8 cellular contexts compared by ENCODE assay signal in genomic region chr1:23825076-23825761, GRCh38. TPM values are rescaled to one million over a fixed set of nuclear protein-coding genes. Genes with fewer than 3 reads are reported as not detected.
A peak's percentile ranks its signal among the peaks of the same experiment; 100 is the strongest.
DNase-seq lines count a peak whose midpoint lies in the region; ATAC-seq, FAIRE-seq and TF ChIP-seq lines count a peak whose summit lies in the region.

Gene HMGCL, minus strand, starts transcription at chr1:23825429. Its CDS starts 14 bp downstream, at chr1:23825415.

- H3K23ac ChIP-seq in H1 (ENCODE audit: insufficient read length), result no peak within 1 kb of the TSS
- H3K23ac ChIP-seq in mesenchymal stem cell (ENCODE audit: low read length in 2 of 2), result no peak within 1 kb of the TSS

- H2AFZ ChIP-seq in H1 (ENCODE audit: low read length) (peak within 1 kb of the TSS; percentile 73; the same call in 1 of the 2 replicates), mesenchymal stem cell (ENCODE audit: low read depth, low read length) (peak within 1 kb of the TSS; percentile 64)

- peak within 1 kb of the TSS; percentile 82 for H4K5ac ChIP-seq in H1 (ENCODE audit: insufficient read length, low read depth, low read length)

- H3K9ac ChIP-seq in H1 (replicated peaks in 1 of 4; ENCODE audit: extremely low read depth in 1 of 4, low read depth in 3 of 4, low read length in 3 of 4), result peak within 1 kb of the TSS; percentile 90 to 94 (median 93)
- peak within 1 kb of the TSS; percentile 100 for H3K9ac ChIP-seq in mesenchymal stem cell (ENCODE audit: low read length)

- TF ChIP-seq POLR2A in H1 (IDR thresholded peaks at IDR 0.05; ENCODE audit: control extremely low read depth in 1 of 2, low read depth in 2 of 2, low read length in 2 of 2), result peak; percentile 94 to 96

- 2% methylated on average over 32 of the region's 42 CpGs; no CpG with 5 or more reads in 1 of the 2 experiments for WGBS in H1 (ENCODE audit: extremely low coverage in 1 of 2, insufficient coverage in 1 of 2, insufficient read length in 1 of 2, insufficient replicate concordance in 2 of 2, low coverage in 1 of 2, low lambda C conversion rate in 2 of 2, missing lambda C conversion rate in 1 of 2), 2 experiments
- under 1% methylated on average over 39 of the region's 42 CpGs for WGBS in mesenchymal stem cell

- TF ChIP-seq RAD21 in H1 (IDR thresholded peaks at IDR 0.05 in 1 of 2, conservative IDR thresholded peaks at IDR 0.05 in 1 of 2; ENCODE audit: low read depth in 2 of 2, low read length in 2 of 2), result no peak

- POLR2A ChIA-PET in H1 (lab: Charles Lee; ENCODE audit: partially characterized antibody), result interaction anchor here (0.7 to 4.2 kb wide), 13 partner anchors 9 to 86 kb away, joined by 3 to 28 read pairs (median 3); partner anchors contain the start of genes GALE and PITHD1

- H3K4me1 ChIP-seq in H1 (replicated peaks in 1 of 4; ENCODE audit: control insufficient read depth in 3 of 4, insufficient read depth in 4 of 4, low read length in 3 of 4) (peaks cover 0 to 6% (median 1%) of the 10 kb centered on the region in 4 experiments; a peak in 2 of 7 replicates), mesenchymal stem cell (ENCODE audit: control insufficient read depth, insufficient read depth, low read depth, low read length) (peaks cover 3% of the 10 kb centered on the region)

- H3K23me2 ChIP-seq in H1 (ENCODE audit: low read depth, low read length), result peaks cover 4% of the 10 kb centered on the region

- H3K4me2 ChIP-seq in H1 (ENCODE audit: insufficient read depth in 1 of 2, low read depth in 2 of 2, low read length in 2 of 2) (peak within 1 kb of the TSS; percentile 86 to 88), mesenchymal stem cell (ENCODE audit: low read length, poor library complexity, severe bottlenecking) (peak within 1 kb of the TSS; percentile 59)

- H2AK5ac ChIP-seq in H1 (ENCODE audit: low read depth, low read length) (no peak within 1 kb of the TSS), mesenchymal stem cell (ENCODE audit: low read length, severe bottlenecking) (peak within 1 kb of the TSS; percentile 86)

- TF ChIP-seq CTCF in H1 (IDR thresholded peaks at IDR 0.05; ENCODE audit: control extremely low read depth in 1 of 3, insufficient read depth in 1 of 3, low read depth in 1 of 3, low read length in 3 of 3), result no peak

- peak within 1 kb of the TSS; percentile 96 for H3K27ac ChIP-seq in H1 (ENCODE audit: low read depth, low read length)
- peak within 1 kb of the TSS; percentile 77 for H3K27ac ChIP-seq in mesenchymal stem cell (ENCODE audit: low read length, poor library complexity, severe bottlenecking)

- H4K8ac ChIP-seq in H1 (ENCODE audit: extremely low read depth, insufficient read depth, low read length) (peak within 1 kb of the TSS; percentile 98), mesenchymal stem cell (ENCODE audit: low read length) (peak within 1 kb of the TSS; percentile 99)

- H3K9me3 ChIP-seq in H1 (ENCODE audit: insufficient read depth in 2 of 2, low read depth in 1 of 2, low read length in 1 of 2) (no peaks in the 10 kb centered on the region), mesenchymal stem cell (ENCODE audit: control insufficient read depth, low read length) (no peaks in the 10 kb centered on the region)

- ATAC-seq in GM19372 (IDR thresholded peaks at IDR 0.05; ENCODE audit: low read depth, unreplicated experiment), result peak; percentile 81

- H2BK15ac ChIP-seq in H1 (ENCODE audit: low read length), result no peak within 1 kb of the TSS
- peak within 1 kb of the TSS; percentile 77 for H2BK15ac ChIP-seq in mesenchymal stem cell (ENCODE audit: low read depth, poor library complexity, severe bottlenecking)

- TF ChIP-seq EP300 in H1 (IDR thresholded peaks at IDR 0.05; ENCODE audit: borderline replicate concordance in 1 of 2, low read depth in 2 of 2, low read length in 2 of 2), result no peak

- H3K4ac ChIP-seq in H1 (replicated peaks; ENCODE audit: insufficient read length, low read depth, low read length) (peak within 1 kb of the TSS; percentile 72), mesenchymal stem cell (ENCODE audit: low read depth in 1 of 2, low read length in 2 of 2) (peak within 1 kb of the TSS; percentile 95 to 100)

- peak; percentile 48 to 93 (median 84) for DNase-seq in C1 segment of cervical spinal cord (lab: John Stamatoyannopoulos, UW)
- DNase-seq in HS-5 (ENCODE audit: low read depth), result peak; percentile 51
- peak; percentile 88 for DNase-seq in NOMO-1 treated with dmso at 0.1 percent for 144 hours (lab: John Stamatoyannopoulos, UW; ENCODE audit: unreplicated experiment)
- peak; percentile 70 to 79 (median 77) for DNase-seq in activated CD8-positive, alpha-beta memory T cell treated with anti-CD3 and anti-CD28 coated beads for 48 hours (ENCODE audit: low read depth in 2 of 3, low spot score in 2 of 3)
- peak in 1 of 2 experiments; percentile 92 for DNase-seq in H1 (ENCODE audit: low read depth in 1 of 2, low spot score in 2 of 2)
- DNase-seq in mesenchymal stem cell, result peak; percentile 92
- DNase-seq in stimulated activated CD8-positive, alpha-beta memory T cell treated with anti-CD3 and anti-CD28 coated beads, Interleukin-12 subunit alpha, Interleukin-12 subunit beta, amount 100 ng/mL, for 24 hours (ENCODE audit: extremely low read depth), result peak; percentile 78

- H4K91ac ChIP-seq in H1 (replicated peaks; ENCODE audit: insufficient read length, low read length), result peak within 1 kb of the TSS; percentile 60
- peak within 1 kb of the TSS; percentile 98 for H4K91ac ChIP-seq in mesenchymal stem cell (ENCODE audit: low read length)

- H2BK120ac ChIP-seq in H1 (replicated peaks; ENCODE audit: low read depth, low read length), result peak within 1 kb of the TSS; percentile 68
- peak within 1 kb of the TSS; percentile 87 for H2BK120ac ChIP-seq in mesenchymal stem cell (ENCODE audit: low read depth, low read length)

- H3K56ac ChIP-seq in H1 (replicated peaks; ENCODE audit: insufficient read length, low read depth, low read length), result peak within 1 kb of the TSS; percentile 42

- FAIRE-seq in H1 (lab: Jason Lieb, UNC), result no peak

- H3K27me3 ChIP-seq in H1 (replicated peaks in 1 of 4; ENCODE audit: control insufficient read depth in 3 of 4, extremely low read depth in 1 of 4, insufficient read depth in 3 of 4, low read length in 3 of 4) (no peaks in the 10 kb centered on the region), mesenchymal stem cell (ENCODE audit: control insufficient read depth in 1 of 2, insufficient read depth in 1 of 2, low read length in 2 of 2) (no peaks in the 10 kb centered on the region)

- 0 out of 2 replicates have a peak, but pooled peaks cover 3% of the 10 kb centered on the region for H3K79me1 ChIP-seq in H1 (ENCODE audit: low read depth, low read length)
- H3K79me1 ChIP-seq in mesenchymal stem cell (replicated peaks; ENCODE audit: low read length, poor library complexity, severe bottlenecking), result peaks cover 20% of the 10 kb centered on the region

- no peak within 1 kb of the TSS for H2BK20ac ChIP-seq in H1 (ENCODE audit: low read length)

- no peaks in the 10 kb centered on the region for H4K20me1 ChIP-seq in H1 (replicated peaks in 1 of 2; ENCODE audit: control insufficient read depth in 1 of 2, insufficient read depth in 2 of 2, low read length in 2 of 2)

- peak within 1 kb of the TSS; percentile 95 for H3K18ac ChIP-seq in H1 (ENCODE audit: extremely low read depth, low read length)
- H3K18ac ChIP-seq in mesenchymal stem cell (ENCODE audit: low read depth in 1 of 2, low read length in 2 of 2), result peak within 1 kb of the TSS; percentile 98 to 100

- H2BK5ac ChIP-seq in H1 (ENCODE audit: low read depth, low read length) (peak within 1 kb of the TSS; percentile 96), mesenchymal stem cell (ENCODE audit: low read depth, low read length, poor library complexity, severe bottlenecking) (peak within 1 kb of the TSS; percentile 69)

- H2BK12ac ChIP-seq in H1 (ENCODE audit: low read depth, low read length) (no peak within 1 kb of the TSS), mesenchymal stem cell (ENCODE audit: low read length in 2 of 2) (no peak within 1 kb of the TSS)

- peak within 1 kb of the TSS; percentile 90 to 96 (median 94) for H3K4me3 ChIP-seq in H1 (ENCODE audit: extremely low read depth in 1 of 4, insufficient read depth in 2 of 4, low read depth in 3 of 4, low read length in 4 of 4)
- peak within 1 kb of the TSS; percentile 95 to 100 for H3K4me3 ChIP-seq in mesenchymal stem cell (ENCODE audit: insufficient read depth in 1 of 2, low read depth in 1 of 2, low read length in 2 of 2)

- CTCF ChIA-PET in H1 (lab: Charles Lee; ENCODE audit: partially characterized antibody), result interaction anchor here (0.6 to 8.5 kb wide), 9 partner anchors 14 to 1785 kb away, joined by 3 to 99 read pairs (median 3); no protein-coding TSS in a partner anchor

- peaks cover 0 to 3% of the 10 kb centered on the region in 2 experiments; a peak in 1 of 4 replicates for H3K79me2 ChIP-seq in H1 (ENCODE audit: control insufficient read depth in 1 of 2, insufficient read depth in 2 of 2, low read length in 2 of 2)

- H3K36me3 ChIP-seq in H1 (ENCODE audit: control insufficient read depth in 2 of 4, insufficient read depth in 4 of 4, low read length in 3 of 4) (no peaks in the 10 kb centered on the region), mesenchymal stem cell (ENCODE audit: control insufficient read depth in 1 of 2, insufficient read depth in 2 of 2, low read depth in 1 of 2, low read length in 2 of 2) (peaks cover 0 to 3% of the 10 kb centered on the region in 2 experiments)

- H3K14ac ChIP-seq in H1 (ENCODE audit: insufficient read length) (peak within 1 kb of the TSS; percentile 94), mesenchymal stem cell (ENCODE audit: low read length in 2 of 2) (peak within 1 kb of the TSS; percentile 93 to 94)

TF ChIP-seq in H1, 55 proteins besides CTCF, POLR2A, EP300 and RAD21 (continues in another document):
- TF ChIP-seq TCF12 (IDR thresholded peaks at IDR 0.05; ENCODE audit: low read depth, low read length) (no peak), KDM4A (IDR thresholded peaks at IDR 0.05; ENCODE audit: low read depth, low read length, severe bottlenecking) (peak; percentile 50), GABPA (IDR thresholded peaks at IDR 0.05; ENCODE audit: borderline replicate concordance, insufficient read depth, low read length) (no peak), TAF1 (IDR thresholded peaks at IDR 0.05; ENCODE audit: low read depth, low read length) (peak; percentile 97), POLR2AphosphoS5 (IDR thresholded peaks at IDR 0.05; ENCODE audit: low read depth, low read length) (peak; percentile 95), GTF2F1 (IDR thresholded peaks at IDR 0.05; ENCODE audit: borderline replicate concordance, low read depth, low read length) (peak; percentile 54; the same call in 1 of the 2 replicates)

RNA-seq across cellular contexts. Expression of gene HMGCL, which starts in this region (rescaled TPM):
- total RNA-seq in H1 (2021; fragmentation: NEBNext Ultra II Directional; extraction: Animal tissue kit (Norgen Biotek cat#: 25700)), result 13.7 and 15.6 TPM in 2 replicates
- polyA plus RNA-seq in H1 (2011; rRNA removed), result 19.5 and 24.3 TPM in 2 replicates
- 29.3 TPM for polyA plus RNA-seq in H1 (2011; cell fraction: cytosol; rRNA removed)
- 24.5 TPM for polyA plus RNA-seq in H1 (2011; cell fraction: nucleus; rRNA removed)
- polyA plus RNA-seq in H1 (2012, experiment 1 of 2), result 13.8 to 24.3 TPM (median 19.2 TPM) in 4 replicates
- 14.1 TPM for polyA plus RNA-seq in H1 (2012, experiment 2 of 2)
- polyA plus RNA-seq in H1 (2013, experiment 1 of 2), result 11.2 TPM
- polyA plus RNA-seq in H1 (2013, experiment 2 of 2), result 9.9 TPM
- 15.8 and 24.2 TPM in 2 replicates for polyA minus RNA-seq in H1 (2011; rRNA and poly(A)+ RNA removed)
- polyA minus RNA-seq in H1 (2011; cell fraction: cytosol; rRNA and poly(A)+ RNA removed), result 10.4 TPM
- 11.8 TPM for polyA minus RNA-seq in H1 (2011; cell fraction: nucleus; rRNA and poly(A)+ RNA removed)
- polyA plus RNA-seq in mesenchymal stem cell (2013, experiment 1 of 2), result 24.4 TPM
- 23.7 TPM for polyA plus RNA-seq in mesenchymal stem cell (2013, experiment 2 of 2)
